ENCODE assay signal across 9 cellular contexts in genomic region chr10:122504551-122504950, GRCh38. TPM values are rescaled to one million over a fixed set of nuclear protein-coding genes. Genes with fewer than 3 reads are reported as not detected.
A peak's percentile ranks its signal among the peaks of the same experiment; 100 is the strongest.
DNase-seq lines count a peak whose midpoint lies in the region; ATAC-seq, FAIRE-seq and TF ChIP-seq lines count a peak whose summit lies in the region.
"Had no signal": no experiment of that assay in that cellular context is flagged by ENCODE, and none has a peak within 500 bp of the region (broad histone marks: within the 10 kb centered on the region; RNA-seq: fewer than 3 reads in every experiment).

No MANE protein-coding gene starts in this region.

- H3K27me3 ChIP-seq in colonic mucosa: no peaks in the 10 kb centered on the region
- H3K27me3 ChIP-seq in H9 (ENCODE audit: insufficient read depth, low read length): no peaks in the 10 kb centered on the region

- H3K18ac ChIP-seq in H9 (ENCODE audit: insufficient read length, low read depth, low read length): no peak overlapping the region

- H2BK5ac ChIP-seq in H9 (ENCODE audit: insufficient read length, low read length): no peak overlapping the region

- no peak overlapping the region for H4K91ac ChIP-seq in H9 (ENCODE audit: insufficient read length, low read depth, low read length)

- peak overlapping the region; percentile 75 for H3K27ac Mint-ChIP-seq in mesothelial cell of epicardium
- H3K27ac Mint-ChIP-seq in H9: no peak overlapping the region; a peak in 1 of 7 replicates
- H3K27ac Mint-ChIP-seq: activated B cell treated with CpG ODN at 0.5 μM for 24 hours had no signal

- FAIRE-seq in GM19239 (lab: Jason Lieb, UNC) (no peak), GM12892 (lab: Jason Lieb, UNC) (no peak)

- no peak overlapping the region for H3K23ac ChIP-seq in H9 (ENCODE audit: insufficient read length, low read depth, low read length)

- no peak overlapping the region for H3K56ac ChIP-seq in H9 (ENCODE audit: insufficient read length, low read depth, low read length)

- H3K27me3 Mint-ChIP-seq in mesothelial cell of epicardium (ENCODE audit: low read depth): no peaks in the 10 kb centered on the region
- H3K27me3 Mint-ChIP-seq in H9 (ENCODE audit: low read depth): peaks cover 2% of the 10 kb centered on the region; the same call in 1 of the 2 replicates

- intact Hi-C loops in colonic mucosa (cut with DNase I): no loop called here

- H2BK20ac ChIP-seq in H9 (ENCODE audit: low read depth, low read length, poor library complexity, severe bottlenecking): no peak overlapping the region

- no peaks in the 10 kb centered on the region for H4K20me1 ChIP-seq in H9 (ENCODE audit: control insufficient read depth, insufficient read depth, insufficient read length)

- H3K23me2 ChIP-seq in H9 (ENCODE audit: insufficient read length, low read depth, low read length, poor library complexity, severe bottlenecking): no peaks in the 10 kb centered on the region

- no peak overlapping the region for H2AK5ac ChIP-seq in H9 (ENCODE audit: insufficient read length, low read length)

- H2BK12ac ChIP-seq in H9 (ENCODE audit: insufficient read length, low read depth, low read length): no peak overlapping the region

- WGBS in H9 (ENCODE audit: extremely low coverage, insufficient read length, low lambda C conversion rate): no CpG with 5 or more reads among the region's 7 CpGs

- H3K27ac ChIP-seq in colonic mucosa (no peak overlapping the region), H9 (ENCODE audit: insufficient read length, low read depth, low read length) (no peak overlapping the region)

- no peaks in the 10 kb centered on the region for H3K79me1 ChIP-seq in H9 (ENCODE audit: insufficient read depth, low read depth, low read length, poor library complexity, severe bottlenecking)

- H3K14ac ChIP-seq in H9 (ENCODE audit: insufficient read depth, low read length): no peak overlapping the region; the same call in 1 of the 2 replicates

- H3T11ph ChIP-seq in H9 (ENCODE audit: low read length): no peak overlapping the region

- H3K9me3 ChIP-seq in colonic mucosa (no peaks in the 10 kb centered on the region), H9 (ENCODE audit: control insufficient read depth, low read depth, low read length) (no peaks in the 10 kb centered on the region)

- no peak overlapping the region for H3K4ac ChIP-seq in H9 (ENCODE audit: low read depth, low read length)

- no peak for ATAC-seq in HG03378 (IDR thresholded peaks at IDR 0.05; ENCODE audit: unreplicated experiment)

- TF ChIP-seq CTCF in colonic mucosa (IDR thresholded peaks at IDR 0.05) (no peak), mesothelial cell of epicardium (IDR thresholded peaks at IDR 0.05; ENCODE audit: unreplicated experiment) (no peak), H9 (conservative IDR thresholded peaks at IDR 0.05) (no peak)

- H3K9ac ChIP-seq in colonic mucosa (ENCODE audit: low read depth in 2 of 2, low read length in 2 of 2): no peak overlapping the region
- H3K9ac ChIP-seq in H9 (ENCODE audit: extremely low read depth, insufficient read length, low read length): no peak overlapping the region

- no peak overlapping the region for H2BK15ac ChIP-seq in H9 (ENCODE audit: low read depth, low read length)

- no peaks in the 10 kb centered on the region for H3K79me2 ChIP-seq in H9 (ENCODE audit: insufficient read depth, low read length)

- H4K5ac ChIP-seq in H9 (ENCODE audit: insufficient read length, low read depth, low read length): no peak overlapping the region

- H3K9me3 Mint-ChIP-seq in mesothelial cell of epicardium: no peaks in the 10 kb centered on the region
- H3K9me3 Mint-ChIP-seq in H9: no peaks in the 10 kb centered on the region
- H3K9me3 Mint-ChIP-seq: activated B cell treated with CpG ODN at 0.5 μM for 24 hours had no signal

- no peak overlapping the region for H3K4me3 Mint-ChIP-seq in mesothelial cell of epicardium
- H3K4me3 Mint-ChIP-seq in H9: no peak overlapping the region
- H3K4me3 Mint-ChIP-seq: activated B cell treated with CpG ODN at 0.5 μM for 24 hours had no signal

- DNase-seq in AG08395 (ENCODE audit: low spot score) (peak; percentile 95), NCI-H1694 treated with DMSO at 0.1 percent for 48 hours (lab: John Stamatoyannopoulos, UW) (peak; percentile 62), colonic mucosa (peak; percentile 78), mesothelial cell of epicardium (ENCODE audit: low spot score in 2 of 2, unreplicated experiment in 2 of 2) (peak; percentile 55 to 71), GM19239 (ENCODE audit: insufficient read length, low spot score) (no peak), H9 (no peak), GM12892 (ENCODE audit: insufficient read length) (no peak)
- DNase-seq: activated B cell treated with CpG ODN at 0.5 μM for 24 hours had no signal

- H3K4me1 Mint-ChIP-seq in mesothelial cell of epicardium (peaks cover 55% of the 10 kb centered on the region), H9 (0 out of 4 replicates have a peak, but pooled peaks cover 0 to 8% of the 10 kb centered on the region in 2 experiments)
- H3K4me1 Mint-ChIP-seq: activated B cell treated with CpG ODN at 0.5 μM for 24 hours had no signal

- no peak overlapping the region for H3K4me3 ChIP-seq in colonic mucosa

- H3K4me1 ChIP-seq in colonic mucosa (no peaks in the 10 kb centered on the region), H9 (ENCODE audit: insufficient read depth, low read length) (no peaks in the 10 kb centered on the region)

- H3K4me2 ChIP-seq in H9 (ENCODE audit: insufficient read depth, insufficient read length, low read length): no peak overlapping the region

- no peaks in the 10 kb centered on the region for H3K36me3 Mint-ChIP-seq in mesothelial cell of epicardium
- peaks cover 0 to 1% (median 0%) of the 10 kb centered on the region in 3 experiments; a peak in 1 of 7 replicates for H3K36me3 Mint-ChIP-seq in H9 (ENCODE audit: insufficient read depth in 1 of 3, low read depth in 3 of 3)

- no peak for TF ChIP-seq POLR2A in GM12892 (IDR thresholded peaks at IDR 0.05; ENCODE audit: low read depth, low read length)

- no peak overlapping the region for H2AFZ ChIP-seq in H9 (ENCODE audit: low read length)

- no peak overlapping the region for H4K8ac ChIP-seq in H9 (replicated peaks; ENCODE audit: insufficient read length, low read depth, low read length)

- no peak overlapping the region for H2BK120ac ChIP-seq in H9 (ENCODE audit: low read depth, low read length, poor library complexity, severe bottlenecking)

- H3K36me3 ChIP-seq in colonic mucosa: no peaks in the 10 kb centered on the region

RNA-seq across cellular contexts. Expression of gene HTRA1, which starts 43.2 kb away (rescaled TPM):
- 10 to 100 TPM in 1 of 2 donors, 1 to 10 TPM in 1; 8.9 to 26.9 TPM for total RNA-seq in colonic mucosa
- total RNA-seq in mesothelial cell of epicardium: 12.2 to 13.1 TPM (median 12.5 TPM) in 3 replicates
- total RNA-seq in H9 (2021): 11.1 TPM in 2 replicates
- polyA plus RNA-seq in GM12892 (2012; ENCODE audit: missing spikeins): not detected
- total RNA-seq: activated B cell treated with CpG ODN at 0.5 μM for 24 hours had no signal

RNA-seq across cellular contexts. Expression of gene ARMS2, which starts 50.1 kb away (rescaled TPM):
- total RNA-seq in colonic mucosa (not detected), mesothelial cell of epicardium (not detected in 3 replicates), H9 (2021) (not detected in 2 replicates)
- polyA plus RNA-seq in GM12892 (2012; ENCODE audit: missing spikeins): not detected
- total RNA-seq: activated B cell treated with CpG ODN at 0.5 μM for 24 hours had no signal

RNA-seq across cellular contexts. Expression of gene DMBT1, which starts 56.0 kb away (rescaled TPM):
- total RNA-seq in colonic mucosa (100 to 1,000 TPM in 1 of 2 donors, 10 to 100 TPM in 1; 33.6 to 165 TPM), mesothelial cell of epicardium (0.05 TPM in 1 of 3 replicates, not detected in the others), H9 (2021) (0.04 TPM in 1 of 2 replicates, not detected in the other)
- 0.08 TPM for polyA plus RNA-seq in GM12892 (2012; ENCODE audit: missing spikeins)
- total RNA-seq: activated B cell treated with CpG ODN at 0.5 μM for 24 hours had no signal

Comparison
In these comparisons a context has a peak if more than half of its experiments do, and no peak if none do; other contexts are left out.
1. DNase-seq: peak in AG08395 (single experiment), NCI-H1694 treated with DMSO at 0.1 percent for 48 hours (single experiment), colonic mucosa (single experiment) and mesothelial cell of epicardium (2 of 2); none in GM19239 (single experiment), H9 (single experiment) and GM12892 (single experiment).
2. RNA of gene DMBT1, which starts 56.0 kb away (total RNA-seq): 33.6 to 165 TPM in colonic mucosa; 0.04 TPM in H9 and 0.05 TPM in mesothelial cell of epicardium; every median in the first group is over 10 times any median in the second.